Comparison of ENCODE assay signal across 25 cellular contexts in the genomic region with DNA sequence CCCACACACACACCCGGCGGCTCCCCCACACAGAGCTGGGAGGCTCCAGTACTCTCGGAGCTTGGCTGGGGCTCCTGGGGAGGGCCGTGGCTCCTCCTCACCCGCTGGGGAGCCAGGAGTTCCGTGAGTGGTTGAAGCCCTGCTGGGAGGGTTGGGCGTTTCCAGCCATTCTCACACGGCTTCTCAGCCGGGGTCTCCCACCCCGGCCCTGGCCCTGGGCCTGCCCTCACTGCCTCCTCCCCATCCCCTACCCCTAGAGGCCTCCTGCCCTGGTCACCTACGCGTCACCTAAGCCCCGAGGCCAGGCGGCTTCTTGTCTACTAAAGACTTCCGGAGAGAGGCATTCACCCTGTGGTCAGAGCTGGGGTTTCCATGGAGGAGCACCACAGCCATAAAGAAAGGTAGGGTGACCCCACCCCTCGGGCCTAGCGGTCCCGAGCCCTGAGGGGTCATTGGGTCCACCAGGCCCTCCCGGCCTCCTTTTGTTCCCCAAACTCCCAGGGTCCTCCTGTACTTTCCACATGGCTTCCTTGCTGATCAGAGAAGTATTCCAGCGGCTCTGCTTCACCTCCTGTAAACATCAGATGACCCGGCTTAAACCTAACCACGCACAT.
A peak's percentile ranks its signal among the peaks of the same experiment; 100 is the strongest.
DNase-seq lines count a peak whose midpoint lies in the region; ATAC-seq and TF ChIP-seq lines count a peak whose summit lies in the region.
"Had no signal": no experiment of that assay in that cellular context is flagged by ENCODE, and none has a peak within 500 bp of the region (broad histone marks: within the 10 kb centered on the region; RNA-seq: fewer than 3 reads in every experiment).

No MANE protein-coding gene starts in this region.

- ATAC-seq in Right ventricle myocardium inferior: no peak
- no peak for ATAC-seq in upper lobe of right lung
- ATAC-seq: A549; activated naive CD4-positive, alpha-beta T cell treated with anti-CD3 and anti-CD28 coated beads, Interleukin-2, amount 50 U/mL, for 72 hours; left lung; stimulated activated memory B cell treated with anti-CD40 and anti-IgM and Interleukin-4, amounts not matched to agents 10 μg/mL and 1 μg/mL and 100 μg/mL, for 72 hours; T-cell had no signal

- H3K27ac ChIP-seq in upper lobe of right lung: no peak overlapping the region
- no peak overlapping the region for H3K27ac ChIP-seq in brain microvascular endothelial cell
- H3K27ac ChIP-seq in left ventricle myocardium inferior (replicated peaks): no peak overlapping the region
- H3K27ac ChIP-seq: A549, left lung, prostate gland, SJCRH30, suprapubic skin, WERI-Rb-1 had no signal

- peaks cover 0 to 6% (median 3%) of the 10 kb centered on the region in 5 experiments for H3K9me3 Mint-ChIP-seq in brain
- H3K9me3 Mint-ChIP-seq: activated naive CD4-positive, alpha-beta T cell treated with anti-CD3 and anti-CD28 coated beads, Interleukin-2, amount 50 U/mL, for 72 hours had no signal

- DNase-seq in cardiac septum (ENCODE audit: low spot score): peak; percentile 58
- no peak for DNase-seq in Right ventricle myocardium inferior (ENCODE audit: missing footprints)
- DNase-seq in upper lobe of right lung: peak; percentile 54
- DNase-seq in germinal center (ENCODE audit: low spot score): no peak
- no peak for DNase-seq in brain microvascular endothelial cell
- no peak for DNase-seq in left ventricle myocardium inferior
- DNase-seq: activated CD4-positive, alpha-beta T cell treated with anti-CD3 and anti-CD28 coated beads for 48 hours; activated effector memory CD4-positive, alpha-beta T cell treated with Interleukin-2 at 50 U/mL for 16 hours; effector memory CD4-positive, alpha-beta T cell; Karpas-422; left lung; NCI-H1417; NCI-H2029; NCI-H226; NCI-H774; SJCRH30; T-cell; WERI-Rb-1 had no signal

- peak overlapping the region; percentile 38 for H3K9ac ChIP-seq in mucosa of stomach (ENCODE audit: low read length)

- H3K36me3 ChIP-seq in mucosa of stomach (ENCODE audit: control insufficient read depth, insufficient read depth, low read length) (no peaks in the 10 kb centered on the region), upper lobe of right lung (no peaks in the 10 kb centered on the region), brain microvascular endothelial cell (replicated peaks) (no peaks in the 10 kb centered on the region), left ventricle myocardium inferior (no peaks in the 10 kb centered on the region)
- H3K36me3 ChIP-seq: left lung, prostate gland, SJCRH30, suprapubic skin, WERI-Rb-1 had no signal

- H3K27ac Mint-ChIP-seq in brain: peak overlapping the region in 4 of 5 experiments; percentile 19 to 53 (median 36)
- H3K27ac Mint-ChIP-seq: activated naive CD4-positive, alpha-beta T cell treated with anti-CD3 and anti-CD28 coated beads, Interleukin-2, amount 50 U/mL, for 72 hours; stimulated activated memory B cell treated with anti-CD40 and anti-IgM and Interleukin-4, amounts not matched to agents 10 μg/mL and 1 μg/mL and 100 μg/mL, for 72 hours; T-cell had no signal

- peaks cover 22% of the 10 kb centered on the region for H3K4me1 Mint-ChIP-seq in brain
- H3K4me1 Mint-ChIP-seq: stimulated activated memory B cell treated with anti-CD40 and anti-IgM and Interleukin-4, amounts not matched to agents 10 μg/mL and 1 μg/mL and 100 μg/mL, for 72 hours; T-cell had no signal

- no peaks in the 10 kb centered on the region for H3K27me3 Mint-ChIP-seq in brain

- H3K4me1 ChIP-seq in mucosa of stomach (ENCODE audit: control insufficient read depth, insufficient read depth, low read length) (peaks cover 13% of the 10 kb centered on the region), upper lobe of right lung (no peaks in the 10 kb centered on the region), left ventricle myocardium inferior (no peaks in the 10 kb centered on the region)
- H3K4me1 ChIP-seq: A549, SJCRH30, suprapubic skin had no signal

- in situ Hi-C loops in brain microvascular endothelial cell (cut with HindIII; ENCODE audit: low pct_ligation_motif_present, low sequenced_read_pairs): no loop called here

- no peaks in the 10 kb centered on the region for H3K9me3 ChIP-seq in mucosa of stomach (ENCODE audit: control insufficient read depth, low read length)
- no peaks in the 10 kb centered on the region for H3K9me3 ChIP-seq in upper lobe of right lung
- no peaks in the 10 kb centered on the region for H3K9me3 ChIP-seq in left ventricle myocardium inferior (replicated peaks)
- H3K9me3 ChIP-seq: A549, prostate gland, SJCRH30, suprapubic skin had no signal

- no peak overlapping the region for H3K4me3 Mint-ChIP-seq in brain
- H3K4me3 Mint-ChIP-seq: stimulated activated memory B cell treated with anti-CD40 and anti-IgM and Interleukin-4, amounts not matched to agents 10 μg/mL and 1 μg/mL and 100 μg/mL, for 72 hours; T-cell had no signal

- peaks cover 3% of the 10 kb centered on the region for H3K36me3 Mint-ChIP-seq in brain
- H3K36me3 Mint-ChIP-seq: stimulated activated memory B cell treated with anti-CD40 and anti-IgM and Interleukin-4, amounts not matched to agents 10 μg/mL and 1 μg/mL and 100 μg/mL, for 72 hours; T-cell had no signal

- TF ChIP-seq CTCF in brain (conservative IDR thresholded peaks at IDR 0.05) (no peak), upper lobe of right lung (IDR thresholded peaks at IDR 0.05) (no peak), brain microvascular endothelial cell (IDR thresholded peaks at IDR 0.05; ENCODE audit: low read depth, low read length, missing control alignments) (no peak), left ventricle myocardium inferior (IDR thresholded peaks at IDR 0.05; ENCODE audit: borderline replicate concordance) (no peak)

- H3K27me3 ChIP-seq in mucosa of stomach (ENCODE audit: control insufficient read depth, insufficient read depth, low read length) (no peaks in the 10 kb centered on the region), upper lobe of right lung (no peaks in the 10 kb centered on the region), brain microvascular endothelial cell (replicated peaks) (no peaks in the 10 kb centered on the region), left ventricle myocardium inferior (ENCODE audit: low read depth) (peaks cover 23% of the 10 kb centered on the region)
- H3K27me3 ChIP-seq: left lung had no signal

- no peak overlapping the region for H3K4me3 ChIP-seq in mucosa of stomach (ENCODE audit: low read length)
- H3K4me3 ChIP-seq in upper lobe of right lung: no peak overlapping the region
- no peak overlapping the region for H3K4me3 ChIP-seq in brain microvascular endothelial cell (ENCODE audit: low read depth, low read length)
- H3K4me3 ChIP-seq in left ventricle myocardium inferior: no peak overlapping the region
- H3K4me3 ChIP-seq: A549, left lung, prostate gland, SJCRH30, suprapubic skin had no signal

- intact Hi-C loops in cardiac septum (cut with DNase I) (no loop called here), Right ventricle myocardium inferior (cut with DNase I) (no loop called here), upper lobe of right lung (cut with DNase I) (no loop called here), left ventricle myocardium inferior (cut with micrococcal nuclease) (no loop called here)

Comparison
In these comparisons a context has a peak if more than half of its experiments do, and no peak if none do; other contexts are left out.
1. DNase-seq: peak in cardiac septum (single experiment) and upper lobe of right lung (single experiment); none in Right ventricle myocardium inferior (single experiment), germinal center (single experiment), brain microvascular endothelial cell (single experiment) and left ventricle myocardium inferior (single experiment).